Comparison of ENCODE assay signal across 8 cellular contexts in the genomic region with DNA sequence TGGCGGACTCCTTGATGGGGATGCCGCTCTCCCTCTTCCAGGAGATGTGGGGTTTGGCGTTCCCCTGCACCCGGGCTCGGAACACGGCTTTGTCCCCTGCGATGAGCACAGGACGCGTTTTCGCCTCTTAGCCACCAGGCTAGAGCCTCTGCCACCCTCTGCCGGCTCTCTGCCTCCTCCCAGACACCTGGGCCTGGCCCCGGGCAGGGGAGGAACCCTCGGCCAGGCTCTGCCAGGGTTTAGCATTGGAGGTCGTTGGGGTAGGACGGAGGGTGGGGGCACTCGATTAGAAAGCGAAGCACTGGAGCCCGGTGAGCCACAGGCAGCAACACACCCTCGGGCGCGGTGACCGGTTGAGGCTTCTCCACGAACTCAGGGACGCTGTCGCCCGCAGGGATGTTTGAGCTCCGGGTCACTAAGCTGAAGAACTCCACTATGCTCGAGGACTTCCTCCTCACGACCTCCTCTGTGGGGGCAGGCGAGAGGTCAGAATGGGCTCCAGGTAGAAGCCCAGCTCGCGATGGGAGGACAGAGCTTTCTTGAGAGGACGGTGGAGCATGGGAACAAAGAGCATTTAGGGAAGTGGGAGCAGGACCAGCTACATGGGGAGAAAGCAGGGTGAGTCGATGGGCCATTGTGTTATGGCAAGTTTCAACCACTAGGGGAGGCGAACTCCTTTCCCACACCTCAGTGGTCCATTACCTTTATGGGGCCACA. TPM values are rescaled to one million over a fixed set of nuclear protein-coding genes. Genes with fewer than 3 reads are reported as not detected.
DNase-seq lines count a peak whose midpoint lies in the region; ATAC-seq and TF ChIP-seq lines count a peak whose summit lies in the region.

No MANE protein-coding gene starts in this region.

- H3K4me3 ChIP-seq in NT2/D1 (ENCODE audit: insufficient read length, low read depth): peak overlapping the region; percentile 52
- H3K4me3 ChIP-seq in osteoblast (ENCODE audit: insufficient read depth, low read length): peak overlapping the region; percentile 80

- H3K4me2 ChIP-seq in osteoblast (ENCODE audit: insufficient read depth, low read length): peak overlapping the region; percentile 98

- DNase-seq in NT2/D1 (ENCODE audit: low read depth, low spot score) (peak; percentile 55), foreskin keratinocyte (peak; percentile 33 to 50), osteoblast (ENCODE audit: insufficient read length, low spot score, missing footprints) (peak; percentile 94)
- DNase-seq in activated T-helper 9 cell treated with anti-CD3 and anti-CD28 coated beads, Interleukin-2, amount 50 U/mL, for 16 hours (ENCODE audit: low read depth): peak; percentile 27

- no peaks in the 10 kb centered on the region for H4K20me1 ChIP-seq in osteoblast (ENCODE audit: insufficient read depth, low read length)

- H3K9ac ChIP-seq in NT2/D1 (ENCODE audit: insufficient read length, low read depth): peak overlapping the region; percentile 68

- H3K4me1 ChIP-seq in NT2/D1 (ENCODE audit: insufficient read depth, insufficient read length) (peaks cover 9% of the 10 kb centered on the region), foreskin keratinocyte (peaks cover 11% of the 10 kb centered on the region), osteoblast (ENCODE audit: insufficient read depth, low read length) (peaks cover 17% of the 10 kb centered on the region)

- no peaks in the 10 kb centered on the region for H3K79me2 ChIP-seq in osteoblast (ENCODE audit: insufficient read depth, low read length)

- no peaks in the 10 kb centered on the region for H3K9me3 ChIP-seq in NT2/D1 (ENCODE audit: insufficient read depth, low read length)
- H3K9me3 ChIP-seq in osteoblast (ENCODE audit: low read depth, low read length): no peaks in the 10 kb centered on the region

- H3K36me3 ChIP-seq in NT2/D1 (ENCODE audit: insufficient read depth, insufficient read length, low read length): no peaks in the 10 kb centered on the region
- no peaks in the 10 kb centered on the region for H3K36me3 ChIP-seq in osteoblast (ENCODE audit: insufficient read depth, low read length)

- H3K27ac ChIP-seq in C4-2B (no peak overlapping the region), foreskin keratinocyte (no peak overlapping the region), osteoblast (ENCODE audit: low read depth, low read length) (no peak overlapping the region)

- peak overlapping the region; percentile 96 for H2AFZ ChIP-seq in osteoblast (ENCODE audit: low read length)

- ATAC-seq in GM18870 (IDR thresholded peaks at IDR 0.05; ENCODE audit: unreplicated experiment) (peak; percentile 79), HG03135 (IDR thresholded peaks at IDR 0.05; ENCODE audit: unreplicated experiment) (peak; percentile 71), foreskin keratinocyte (peak; percentile 59), GM19328 (IDR thresholded peaks at IDR 0.05; ENCODE audit: unreplicated experiment) (no peak)

- H3K27me3 ChIP-seq in NT2/D1 (ENCODE audit: insufficient read depth, insufficient read length) (peaks cover 12% of the 10 kb centered on the region), foreskin keratinocyte (no peaks in the 10 kb centered on the region), osteoblast (ENCODE audit: insufficient read depth, low read length) (no peaks in the 10 kb centered on the region)

- TF ChIP-seq CTCF in C4-2B (conservative IDR thresholded peaks at IDR 0.05): peak; percentile 83
- peak; percentile 70 for TF ChIP-seq CTCF in foreskin keratinocyte (conservative IDR thresholded peaks at IDR 0.05)
- TF ChIP-seq CTCF in osteoblast (IDR thresholded peaks at IDR 0.05; ENCODE audit: extremely low read depth, low read depth, low read length): peak; percentile 75

RNA-seq across cellular contexts. Expression of a gene that starts 4.3 kb away (rescaled TPM):
- total RNA-seq in foreskin keratinocyte: 0.27 and 0.46 TPM in 2 replicates
- polyA plus RNA-seq in foreskin keratinocyte: 0.42 and 0.47 TPM in 2 replicates
- not detected in 2 replicates for total RNA-seq in osteoblast

RNA-seq across cellular contexts. Expression of a gene that starts 23.2 kb away (rescaled TPM):
- 0.71 and 1.3 TPM in 2 replicates for total RNA-seq in foreskin keratinocyte
- polyA plus RNA-seq in foreskin keratinocyte: 0.71 and 1.7 TPM in 2 replicates
- total RNA-seq in osteoblast: 3.3 and 4.1 TPM in 2 replicates

Comparison
In these comparisons a context has a peak if more than half of its experiments do, and no peak if none do; other contexts are left out.
1. DNase-seq: peak in every context shown above with its lines; median percentile 94 in osteoblast; 55 in NT2/D1; 42 in foreskin keratinocyte; 27 in activated T-helper 9 cell treated with anti-CD3 and anti-CD28 coated beads, Interleukin-2, amount 50 U/mL, for 16 hours.